In genomic region chr1:154972213-154972516, GRCh38 we compare ENCODE assay signal across 9 cellular contexts. TPM values are rescaled to one million over a fixed set of nuclear protein-coding genes. Genes with fewer than 3 reads are reported as not detected.
DNase-seq lines count a peak whose midpoint lies in the region; ATAC-seq and TF ChIP-seq lines count a peak whose summit lies in the region.
"Had no signal": no experiment of that assay in that cellular context is flagged by ENCODE, and none has a peak within 500 bp of the region (broad histone marks: within the 10 kb centered on the region; RNA-seq: fewer than 3 reads in every experiment).

No MANE protein-coding gene starts in this region.

- 25 to 64% methylated on average over 2 to 3 of the region's 3 CpGs for WGBS in gastroesophageal sphincter (ENCODE audit: low coverage in 1 of 2), 2 donors

- peaks cover 14% of the 10 kb centered on the region for H3K27me3 Mint-ChIP-seq in GM23338 (ENCODE audit: insufficient read depth, low read depth, poor library complexity)
- no peaks in the 10 kb centered on the region for H3K27me3 Mint-ChIP-seq in effector memory CD8-positive, alpha-beta T cell

- no peak for TF ChIP-seq CTCF in GM23338 (conservative IDR thresholded peaks at IDR 0.05; ENCODE audit: low read depth in 2 of 2)
- TF ChIP-seq CTCF in WERI-Rb-1 (IDR thresholded peaks at IDR 0.05; ENCODE audit: low read depth, low read length) = no peak
- TF ChIP-seq CTCF in gastroesophageal sphincter (IDR thresholded peaks at IDR 0.05) = no peak

- H3K36me3 Mint-ChIP-seq in GM23338 (ENCODE audit: low read depth) = peaks cover 35% of the 10 kb centered on the region
- H3K36me3 Mint-ChIP-seq in effector memory CD8-positive, alpha-beta T cell (ENCODE audit: insufficient read depth) = peaks cover 23% of the 10 kb centered on the region

- H3K9me3 Mint-ChIP-seq in GM23338 = peaks cover 3% of the 10 kb centered on the region; the same call in 1 of the 3 replicates
- H3K9me3 Mint-ChIP-seq in effector memory CD8-positive, alpha-beta T cell = no peaks in the 10 kb centered on the region

- H2AFZ ChIP-seq in GM23338 = no peak overlapping the region

- H3K4me1 ChIP-seq in GM23338 (ENCODE audit: insufficient read depth) = peaks cover 30% of the 10 kb centered on the region
- H3K4me1 ChIP-seq in gastroesophageal sphincter = peaks cover 2 to 77% (median 34%) of the 10 kb centered on the region in 3 donors
- peaks cover 59% of the 10 kb centered on the region for H3K4me1 ChIP-seq in skeletal muscle satellite cell (ENCODE audit: control insufficient read depth, insufficient read depth, low read length)

- peaks cover 5% of the 10 kb centered on the region for H3K36me3 ChIP-seq in GM23338 (ENCODE audit: insufficient read depth)
- peaks cover 17% of the 10 kb centered on the region for H3K36me3 ChIP-seq in WERI-Rb-1
- H3K36me3 ChIP-seq in gastroesophageal sphincter = peaks cover 0 to 18% of the 10 kb centered on the region in 2 donors
- peaks cover 15% of the 10 kb centered on the region for H3K36me3 ChIP-seq in skeletal muscle satellite cell (ENCODE audit: insufficient read depth, low read length)

- peaks cover 20% of the 10 kb centered on the region for H3F3A ChIP-seq in GM23338 (replicated peaks; ENCODE audit: low read depth)

- H3K4me2 ChIP-seq in GM23338 (peak overlapping the region; percentile 90), skeletal muscle satellite cell (ENCODE audit: low read length) (peak overlapping the region; percentile 97)

- H3K4me1 Mint-ChIP-seq in GM23338 = peaks cover 36% of the 10 kb centered on the region
- H3K4me1 Mint-ChIP-seq in effector memory CD8-positive, alpha-beta T cell (ENCODE audit: low read depth in 2 of 2) = peaks cover 30 to 32% of the 10 kb centered on the region in 2 donors

- ATAC-seq in GM23338 (no peak), gastroesophageal sphincter (no peak), GM21515 (IDR thresholded peaks at IDR 0.05; ENCODE audit: unreplicated experiment) (no peak), GM19467 (IDR thresholded peaks at IDR 0.05; ENCODE audit: unreplicated experiment) (no peak)
- no peak for ATAC-seq in effector memory CD8-positive, alpha-beta T cell (replicated peaks)

- peak overlapping the region; percentile 94 for H3K9ac ChIP-seq in skeletal muscle satellite cell (ENCODE audit: low read depth, low read length)

- TF ChIP-seq POLR2A in gastroesophageal sphincter (IDR thresholded peaks at IDR 0.05) = no peak

- H3K4me3 ChIP-seq in GM23338 = peak overlapping the region; percentile 82
- no peak overlapping the region for H3K4me3 ChIP-seq in WERI-Rb-1 (ENCODE audit: low read depth, low read length)
- H3K4me3 ChIP-seq in gastroesophageal sphincter = peak overlapping the region in 1 of 2 donors; percentile 73
- H3K4me3 ChIP-seq in skeletal muscle satellite cell (ENCODE audit: low read length) = peak overlapping the region; percentile 77

- H3K79me2 ChIP-seq in GM23338 (replicated peaks; ENCODE audit: insufficient read depth) = peaks cover 62% of the 10 kb centered on the region

- no peak overlapping the region for H3K27ac Mint-ChIP-seq in GM23338
- no peak overlapping the region for H3K27ac Mint-ChIP-seq in effector memory CD8-positive, alpha-beta T cell

- no peaks in the 10 kb centered on the region for H3K9me2 ChIP-seq in GM23338 (ENCODE audit: insufficient read depth)

- peak overlapping the region; percentile 97 for H3K27ac ChIP-seq in GM23338 (ENCODE audit: low read depth)
- peak overlapping the region; percentile 25; the same call in 1 of the 2 replicates for H3K27ac ChIP-seq in WERI-Rb-1
- peak overlapping the region; percentile 95 to 99 (median 99) for H3K27ac ChIP-seq in gastroesophageal sphincter

- no peak for DNase-seq in GM23338 (ENCODE audit: low spot score)
- no peak for DNase-seq in WERI-Rb-1
- no peak for DNase-seq in activated CD8-positive, alpha-beta memory T cell treated with anti-CD3 and anti-CD28 coated beads for 24 hours
- no peak for DNase-seq in effector memory CD8-positive, alpha-beta T cell
- DNase-seq: NCI-H524 had no signal

- H3K27me3 ChIP-seq in GM23338 (ENCODE audit: insufficient read depth) (no peaks in the 10 kb centered on the region), WERI-Rb-1 (ENCODE audit: insufficient read depth, low read depth, severe bottlenecking) (no peaks in the 10 kb centered on the region), gastroesophageal sphincter (no peaks in the 10 kb centered on the region), skeletal muscle satellite cell (ENCODE audit: control insufficient read depth, insufficient read depth, low read length) (no peaks in the 10 kb centered on the region)

- H3K9me3 ChIP-seq in WERI-Rb-1 (ENCODE audit: severe bottlenecking) = no peaks in the 10 kb centered on the region
- H3K9me3 ChIP-seq in gastroesophageal sphincter = no peaks in the 10 kb centered on the region
- H3K9me3 ChIP-seq in skeletal muscle satellite cell (replicated peaks; ENCODE audit: low read length) = no peaks in the 10 kb centered on the region

- H3K4me3 Mint-ChIP-seq in GM23338 = no peak overlapping the region
- no peak overlapping the region for H3K4me3 Mint-ChIP-seq in effector memory CD8-positive, alpha-beta T cell

- TF ChIP-seq EP300 in gastroesophageal sphincter (IDR thresholded peaks at IDR 0.05) = no peak

- peaks cover 21% of the 10 kb centered on the region for H4K20me1 ChIP-seq in GM23338 (replicated peaks; ENCODE audit: insufficient read depth)

TF ChIP-seq in GM23338, 12 proteins besides CTCF, POLR2A, EP300 and RAD21 (continues in another document):
- TF ChIP-seq ETS1 (IDR thresholded peaks at IDR 0.05) (no peak), STAT1 (IDR thresholded peaks at IDR 0.05; ENCODE audit: unreplicated experiment) (no peak), JUNB (IDR thresholded peaks at IDR 0.05; ENCODE audit: unreplicated experiment) (no peak), CREB1 (CRISPR knock-in tag; IDR thresholded peaks at IDR 0.05; ENCODE audit: low read depth) (no peak), ZNF114 (CRISPR knock-in tag; IDR thresholded peaks at IDR 0.05) (no peak), EZH2 (IDR thresholded peaks at IDR 0.05; ENCODE audit: low read depth, unreplicated experiment) (no peak), POLR2AphosphoS5 (IDR thresholded peaks at IDR 0.05; ENCODE audit: low read depth) (no peak)
- TF ChIP-seq, protein P1, sequence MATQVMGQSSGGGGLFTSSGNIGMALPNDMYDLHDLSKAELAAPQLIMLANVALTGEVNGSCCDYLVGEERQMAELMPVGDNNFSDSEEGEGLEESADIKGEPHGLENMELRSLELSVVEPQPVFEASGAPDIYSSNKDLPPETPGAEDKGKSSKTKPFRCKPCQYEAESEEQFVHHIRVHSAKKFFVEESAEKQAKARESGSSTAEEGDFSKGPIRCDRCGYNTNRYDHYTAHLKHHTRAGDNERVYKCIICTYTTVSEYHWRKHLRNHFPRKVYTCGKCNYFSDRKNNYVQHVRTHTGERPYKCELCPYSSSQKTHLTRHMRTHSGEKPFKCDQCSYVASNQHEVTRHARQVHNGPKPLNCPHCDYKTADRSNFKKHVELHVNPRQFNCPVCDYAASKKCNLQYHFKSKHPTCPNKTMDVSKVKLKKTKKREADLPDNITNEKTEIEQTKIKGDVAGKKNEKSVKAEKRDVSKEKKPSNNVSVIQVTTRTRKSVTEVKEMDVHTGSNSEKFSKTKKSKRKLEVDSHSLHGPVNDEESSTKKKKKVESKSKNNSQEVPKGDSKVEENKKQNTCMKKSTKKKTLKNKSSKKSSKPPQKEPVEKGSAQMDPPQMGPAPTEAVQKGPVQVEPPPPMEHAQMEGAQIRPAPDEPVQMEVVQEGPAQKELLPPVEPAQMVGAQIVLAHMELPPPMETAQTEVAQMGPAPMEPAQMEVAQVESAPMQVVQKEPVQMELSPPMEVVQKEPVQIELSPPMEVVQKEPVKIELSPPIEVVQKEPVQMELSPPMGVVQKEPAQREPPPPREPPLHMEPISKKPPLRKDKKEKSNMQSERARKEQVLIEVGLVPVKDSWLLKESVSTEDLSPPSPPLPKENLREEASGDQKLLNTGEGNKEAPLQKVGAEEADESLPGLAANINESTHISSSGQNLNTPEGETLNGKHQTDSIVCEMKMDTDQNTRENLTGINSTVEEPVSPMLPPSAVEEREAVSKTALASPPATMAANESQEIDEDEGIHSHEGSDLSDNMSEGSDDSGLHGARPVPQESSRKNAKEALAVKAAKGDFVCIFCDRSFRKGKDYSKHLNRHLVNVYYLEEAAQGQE (IDR thresholded peaks at IDR 0.05; ENCODE audit: unreplicated experiment) = no peak

RNA-seq across cellular contexts. Expression of gene SHC1, which starts 1.6 kb away (rescaled TPM):
- 196 and 211 TPM in 2 replicates for total RNA-seq in GM23338 (2014; rRNA removed; shearing (Covaris generic))
- polyA plus RNA-seq in GM23338 (2016; fragmentation: Nextera tagmentation; extraction: Ambion mirVana) = 108 and 117 TPM in 2 replicates
- total RNA-seq in gastroesophageal sphincter = 100 to 1,000 TPM in 1 of 4 donors, 10 to 100 TPM in 3; 69.1 to 104 (median 90.2) TPM
- total RNA-seq in skeletal muscle satellite cell (2012; rRNA removed) = 299 and 313 TPM in 2 replicates

RNA-seq across cellular contexts. Expression of gene CKS1B, which starts 2.3 kb away (rescaled TPM):
- total RNA-seq in GM23338 (2014; rRNA removed; shearing (Covaris generic)) = 296 and 392 TPM in 2 replicates
- 562 and 617 TPM in 2 replicates for polyA plus RNA-seq in GM23338 (2016; fragmentation: Nextera tagmentation; extraction: Ambion mirVana)
- 10 to 100 TPM in 3 of 4 donors, 1 to 10 TPM in 1; 7.5 to 24.2 (median 17.6) TPM for total RNA-seq in gastroesophageal sphincter
- 51.0 and 66.0 TPM in 2 replicates for total RNA-seq in skeletal muscle satellite cell (2012; rRNA removed)

RNA-seq across cellular contexts. Expression of gene PYGO2, which starts 10.6 kb away (rescaled TPM):
- 28.7 and 29.0 TPM in 2 replicates for total RNA-seq in GM23338 (2014; rRNA removed; shearing (Covaris generic))
- polyA plus RNA-seq in GM23338 (2016; fragmentation: Nextera tagmentation; extraction: Ambion mirVana) = 11.0 and 13.2 TPM in 2 replicates
- 10 to 100 TPM; 19.1 to 40.1 (median 25.7) TPM for total RNA-seq in gastroesophageal sphincter
- 8.1 and 14.2 TPM in 2 replicates for total RNA-seq in skeletal muscle satellite cell (2012; rRNA removed)

RNA-seq across cellular contexts. Expression of gene FLAD1, which starts 11.0 kb away (rescaled TPM):
- total RNA-seq in GM23338 (2014; rRNA removed; shearing (Covaris generic)) = 71.4 and 75.0 TPM in 2 replicates
- 72.8 and 74.5 TPM in 2 replicates for polyA plus RNA-seq in GM23338 (2016; fragmentation: Nextera tagmentation; extraction: Ambion mirVana)
- 10 to 100 TPM; 12.8 to 23.5 (median 20.7) TPM for total RNA-seq in gastroesophageal sphincter
- total RNA-seq in skeletal muscle satellite cell (2012; rRNA removed) = 26.9 and 27.1 TPM in 2 replicates

RNA-seq across cellular contexts. Expression of gene PBXIP1, which starts 16.3 kb away (rescaled TPM):
- total RNA-seq in GM23338 (2014; rRNA removed; shearing (Covaris generic)) = 29.6 and 31.8 TPM in 2 replicates
- 6.5 and 7.0 TPM in 2 replicates for polyA plus RNA-seq in GM23338 (2016; fragmentation: Nextera tagmentation; extraction: Ambion mirVana)
- total RNA-seq in gastroesophageal sphincter = 100 to 1,000 TPM; 205 to 371 (median 283) TPM
- total RNA-seq in skeletal muscle satellite cell (2012; rRNA removed) = 12.5 and 15.0 TPM in 2 replicates

Comparison
In these comparisons a context has a peak if more than half of its experiments do, and no peak if none do; other contexts are left out.
1. H3K27ac ChIP-seq: peak in every context shown above with its lines; median percentile 99 in gastroesophageal sphincter; 97 in GM23338; 25 in WERI-Rb-1.
2. RNA of gene CKS1B, which starts 2.3 kb away (total RNA-seq): 296 to 392 TPM in GM23338; 7.5 to 24.2 TPM in gastroesophageal sphincter; every median in the first group is over 10 times any median in the second.